31 cellular contexts compared by ENCODE assay signal in the genomic region with DNA sequence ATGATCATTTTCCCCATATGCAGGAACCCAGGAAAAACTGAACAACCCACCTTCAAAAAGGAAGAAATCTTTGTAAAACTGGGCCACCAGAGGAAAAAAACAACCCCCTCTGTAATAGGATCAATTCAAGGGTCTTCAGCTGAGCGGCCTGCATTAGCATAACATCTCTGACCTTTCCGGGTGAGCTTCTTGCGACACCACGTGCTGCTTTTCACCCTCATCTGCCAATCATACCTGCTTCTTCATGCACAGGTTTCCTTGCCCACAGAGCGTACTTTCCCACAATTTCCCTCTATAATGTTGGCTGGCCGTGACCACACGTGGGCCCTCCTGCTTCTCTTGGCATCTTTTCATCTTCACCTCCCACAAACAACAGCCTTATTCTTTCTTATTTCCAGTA.
"Had no signal": no experiment of that assay in that cellular context is flagged by ENCODE, and none has a peak within 500 bp of the region (broad histone marks: within the 10 kb centered on the region; RNA-seq: fewer than 3 reads in every experiment).

No MANE protein-coding gene starts in this region.

- H3K36me3 Mint-ChIP-seq: activated naive CD4-positive, alpha-beta T cell treated with anti-CD3 and anti-CD28 coated beads, Interleukin-2, amount 50 U/mL, for 24 hours; activated naive CD8-positive, alpha-beta T cell treated with anti-CD3 and anti-CD28 coated beads for 36 hours had no signal

- H3K27ac Mint-ChIP-seq: activated CD4-positive, alpha-beta memory T cell treated with anti-CD3 and anti-CD28 coated beads, Interleukin-2, amount 10 ng/mL, durations not matched to agents 7 days and 5 days; activated CD4-positive, alpha-beta T cell treated with anti-CD3 and anti-CD28 coated beads, Interleukin-2, amount 10 ng/mL, durations not matched to agents 7 days and 5 days; activated naive CD4-positive, alpha-beta T cell treated with anti-CD3 and anti-CD28 coated beads for 36 hours; activated naive CD4-positive, alpha-beta T cell treated with anti-CD3 and anti-CD28 coated beads, Interleukin-2, amount 50 U/mL, for 24 hours; activated naive CD8-positive, alpha-beta T cell treated with anti-CD3 and anti-CD28 coated beads for 36 hours; activated naive CD8-positive, alpha-beta T cell treated with anti-CD3 and anti-CD28 coated beads, Interleukin-2, amount 50 U/mL, for 24 hours; activated T-cell treated with anti-CD3 and anti-CD28 coated beads, Interleukin-2, amount 50 U/mL, for 24 hours; activated T-helper 1 cell treated with anti-CD3 and anti-CD28 coated beads, Interleukin-12 subunit alpha, Interleukin-12 subunit beta, Interleukin-2, Interleukin-4 antibody, amounts not matched to agents 30 ng/mL and 10 ng/mL and 1 ng/mL, durations not matched to agents 14 hours and 24 hours and 36 hours; activated T-helper 2 cell treated with anti-CD3 and anti-CD28 coated beads, Interferon-gamma antibody, Interleukin-2, Interleukin-4, amounts not matched to agents 10 μg/mL and 5 μg/mL and 100 μg/mL, durations not matched to agents 14 hours and 24 hours and 36 hours; brain; dendritic cell treated with granulocyte-macrophage colony-stimulating factor and Interleukin-4, amounts not matched to agents 40 ng/mL and 50 ng/mL, for 4 days; endodermal cell; T-helper 17 cell had no signal

- H3K27ac ChIP-seq: adrenal gland, coronary artery, dorsolateral prefrontal cortex had no signal

- H3K27me3 ChIP-seq: adrenal gland, dorsolateral prefrontal cortex had no signal

- H3K4me3 Mint-ChIP-seq: activated CD4-positive, alpha-beta memory T cell treated with anti-CD3 and anti-CD28 coated beads, Interleukin-2, amount 10 ng/mL, durations not matched to agents 7 days and 5 days; activated CD4-positive, alpha-beta T cell treated with anti-CD3 and anti-CD28 coated beads, Interleukin-2, amount 10 ng/mL, durations not matched to agents 7 days and 5 days; activated naive CD4-positive, alpha-beta T cell treated with anti-CD3 and anti-CD28 coated beads for 36 hours; activated naive CD4-positive, alpha-beta T cell treated with anti-CD3 and anti-CD28 coated beads, Interleukin-2, amount 50 U/mL, for 24 hours; activated naive CD8-positive, alpha-beta T cell treated with anti-CD3 and anti-CD28 coated beads for 36 hours; activated naive CD8-positive, alpha-beta T cell treated with anti-CD3 and anti-CD28 coated beads, Interleukin-2, amount 50 U/mL, for 24 hours; activated T-cell treated with anti-CD3 and anti-CD28 coated beads, Interleukin-2, amount 50 U/mL, for 24 hours; activated T-helper 1 cell treated with anti-CD3 and anti-CD28 coated beads, Interleukin-12 subunit alpha, Interleukin-12 subunit beta, Interleukin-2, Interleukin-4 antibody, amounts not matched to agents 30 ng/mL and 10 ng/mL and 1 ng/mL, durations not matched to agents 14 hours and 24 hours and 36 hours; brain; central memory CD8-positive, alpha-beta T cell; dendritic cell treated with granulocyte-macrophage colony-stimulating factor and Interleukin-4, amounts not matched to agents 40 ng/mL and 50 ng/mL, for 4 days; endodermal cell; T-helper 17 cell had no signal

- H3K9me3 ChIP-seq: adrenal gland had no signal

- H3K4me1 ChIP-seq: adrenal gland had no signal

- H3K9me3 Mint-ChIP-seq: activated CD4-positive, alpha-beta T cell treated with anti-CD3 and anti-CD28 coated beads, Interleukin-2, amount 10 ng/mL, durations not matched to agents 7 days and 5 days; activated naive CD4-positive, alpha-beta T cell treated with anti-CD3 and anti-CD28 coated beads, Interleukin-2, amount 50 U/mL, for 24 hours; activated naive CD8-positive, alpha-beta T cell treated with anti-CD3 and anti-CD28 coated beads for 36 hours; activated T-cell treated with anti-CD3 and anti-CD28 coated beads, Interleukin-2, amount 50 U/mL, for 24 hours; activated T-helper 1 cell treated with anti-CD3 and anti-CD28 coated beads, Interleukin-12 subunit alpha, Interleukin-12 subunit beta, Interleukin-2, Interleukin-4 antibody, amounts not matched to agents 30 ng/mL and 10 ng/mL and 1 ng/mL, durations not matched to agents 14 hours and 24 hours and 36 hours; activated T-helper 2 cell treated with anti-CD3 and anti-CD28 coated beads, Interferon-gamma antibody, Interleukin-2, Interleukin-4, amounts not matched to agents 10 μg/mL and 5 μg/mL and 100 μg/mL, durations not matched to agents 14 hours and 24 hours and 36 hours had no signal

- H3K36me3 ChIP-seq: adrenal gland had no signal

- DNase-seq: activated CD4-positive, alpha-beta memory T cell treated with anti-CD3 and anti-CD28 coated beads, Interleukin-2, amount 10 ng/mL, durations not matched to agents 7 days and 5 days; activated CD4-positive, alpha-beta T cell treated with anti-CD3 and anti-CD28 coated beads for 1 hour; activated CD4-positive, alpha-beta T cell treated with anti-CD3 and anti-CD28 coated beads for 4 hours; activated CD4-positive, alpha-beta T cell treated with anti-CD3 and anti-CD28 coated beads, Interleukin-2, amount 10 ng/mL, durations not matched to agents 7 days and 5 days; activated CD4-positive, alpha-beta T cell treated with anti-CD3 and anti-CD28 coated beads, Interleukin-2, amount 50 U/mL, for 4 hours; activated CD8-positive, alpha-beta memory T cell treated with anti-CD3 and anti-CD28 coated beads, Interleukin-2, amount 50 U/mL, for 48 hours; activated effector memory CD4-positive, alpha-beta T cell treated with anti-CD3 and anti-CD28 coated beads, Interleukin-2, amount 50 U/mL, for 16 hours; activated naive CD4-positive, alpha-beta T cell treated with anti-CD3 and anti-CD28 coated beads for 36 hours; activated naive CD8-positive, alpha-beta T cell treated with anti-CD3 and anti-CD28 coated beads for 36 hours; activated naive CD8-positive, alpha-beta T cell treated with anti-CD3 and anti-CD28 coated beads, Interleukin-2, amount 50 U/mL, for 24 hours; activated T-cell treated with anti-CD3 and anti-CD28 coated beads for 4 hours; activated T-cell treated with anti-CD3 and anti-CD28 coated beads, Interleukin-2, amount 50 U/mL, for 24 hours; adrenal gland; amygdala; aorta; dorsolateral prefrontal cortex; effector memory CD4-positive, alpha-beta T cell; endodermal cell; foreskin fibroblast; head of caudate nucleus; SW 1271; T-helper 1 cell; T-helper 17 cell had no signal

- ATAC-seq: activated naive CD8-positive, alpha-beta T cell treated with anti-CD3 and anti-CD28 coated beads, Interleukin-2, amount 50 U/mL, for 24 hours; esophagus mucosa; T-helper 17 cell had no signal

- H3K4me3 ChIP-seq: adrenal gland, coronary artery, dorsolateral prefrontal cortex had no signal

- H3K4me1 Mint-ChIP-seq: activated CD4-positive, alpha-beta memory T cell treated with anti-CD3 and anti-CD28 coated beads, Interleukin-2, amount 10 ng/mL, durations not matched to agents 7 days and 5 days; activated CD4-positive, alpha-beta T cell treated with anti-CD3 and anti-CD28 coated beads, Interleukin-2, amount 10 ng/mL, durations not matched to agents 7 days and 5 days; activated naive CD4-positive, alpha-beta T cell treated with anti-CD3 and anti-CD28 coated beads, Interleukin-2, amount 50 U/mL, for 24 hours; activated naive CD8-positive, alpha-beta T cell treated with anti-CD3 and anti-CD28 coated beads for 36 hours; activated naive CD8-positive, alpha-beta T cell treated with anti-CD3 and anti-CD28 coated beads, Interleukin-2, amount 50 U/mL, for 24 hours; central memory CD8-positive, alpha-beta T cell; T-helper 17 cell had no signal
